ENCODE assay signal across 10 cellular contexts in genomic region chr2:37472959-37473358, GRCh38.
A peak's percentile ranks its signal among the peaks of the same experiment; 100 is the strongest.
DNase-seq lines count a peak whose midpoint lies in the region; ATAC-seq, FAIRE-seq and TF ChIP-seq lines count a peak whose summit lies in the region.
"Had no signal": no experiment of that assay in that cellular context is flagged by ENCODE, and none has a peak within 500 bp of the region (broad histone marks: within the 10 kb centered on the region; RNA-seq: fewer than 3 reads in every experiment).

No MANE protein-coding gene starts in this region.

- H2BK15ac ChIP-seq in mesendoderm (replicated peaks; ENCODE audit: low read depth): no peak overlapping the region

- H3K4me3 ChIP-seq in astrocyte of the spinal cord (ENCODE audit: low read depth, low read length) (no peak overlapping the region), mesendoderm (ENCODE audit: low read length) (no peak overlapping the region)

- H3K23ac ChIP-seq in mesendoderm (ENCODE audit: low read length): no peak overlapping the region

- H3K36me3 ChIP-seq in mesendoderm (ENCODE audit: control insufficient read depth, insufficient read depth, low read length): no peaks in the 10 kb centered on the region

- no peak overlapping the region for H3K27ac ChIP-seq in mesendoderm (ENCODE audit: low read depth, low read length)

- no peak overlapping the region for H2BK120ac ChIP-seq in mesendoderm (ENCODE audit: low read depth, low read length)

- no peak overlapping the region for H4K8ac ChIP-seq in mesendoderm (ENCODE audit: low read depth, low read length)

- H3K56ac ChIP-seq in mesendoderm (ENCODE audit: low read length): no peak overlapping the region

- no peak overlapping the region for H3K18ac ChIP-seq in mesendoderm (ENCODE audit: low read length)

- no peaks in the 10 kb centered on the region for H3K79me2 ChIP-seq in mesendoderm (ENCODE audit: control insufficient read depth, insufficient read depth, low read length)

- H3K4me2 ChIP-seq in mesendoderm (ENCODE audit: low read length): no peak overlapping the region

- WGBS in mesendoderm (ENCODE audit: extremely low coverage, insufficient coverage, low lambda C conversion rate): no CpG with 5 or more reads among the region's 2 CpGs

- H3K9ac ChIP-seq in mesendoderm (ENCODE audit: low read length): no peak overlapping the region

- H4K5ac ChIP-seq in mesendoderm (ENCODE audit: low read length): no peak overlapping the region

- in situ Hi-C loops in astrocyte of the spinal cord (cut with HindIII; ENCODE audit: low sequenced_read_pairs): no loop called here

- no peak overlapping the region for H2AK5ac ChIP-seq in mesendoderm (ENCODE audit: low read length)

- peaks cover 4% of the 10 kb centered on the region for H3K4me1 ChIP-seq in mesendoderm (ENCODE audit: control insufficient read depth, low read depth, low read length)

- no peaks in the 10 kb centered on the region for H3K27me3 ChIP-seq in mesendoderm (ENCODE audit: insufficient read depth, low read length, poor library complexity)

- no peak for TF ChIP-seq CTCF in astrocyte of the spinal cord (IDR thresholded peaks at IDR 0.05; ENCODE audit: low read depth, low read length)

- no peaks in the 10 kb centered on the region for H3K79me1 ChIP-seq in mesendoderm (ENCODE audit: low read length)

- DNase-seq in DMS79 (lab: John Stamatoyannopoulos, UW) (peak; percentile 94), NCI-H146 treated with DMSO at 0.1 percent for 48 hours (lab: John Stamatoyannopoulos, UW; ENCODE audit: unreplicated experiment) (peak; percentile 50), astrocyte of the spinal cord (ENCODE audit: low read depth, low spot score) (peak; percentile 64), mesendoderm (peak; percentile 49), frontal cortex (ENCODE audit: low spot score in 2 of 2) (no peak), NCI-H187 (lab: John Stamatoyannopoulos, UW) (no peak), GM19240 (ENCODE audit: insufficient read length, low spot score) (no peak)
- DNase-seq: DND-41, NCI-H526 had no signal

- FAIRE-seq in frontal cortex (lab: Jason Lieb, UNC): no peak

- no peak for ATAC-seq in HG02623 (IDR thresholded peaks at IDR 0.05; ENCODE audit: unreplicated experiment)

- no peak overlapping the region for H2BK5ac ChIP-seq in mesendoderm (ENCODE audit: low read length)

- no peak overlapping the region for H3K4ac ChIP-seq in mesendoderm (ENCODE audit: low read depth, low read length)

Comparison
In these comparisons a context has a peak if more than half of its experiments do, and no peak if none do; other contexts are left out.
1. DNase-seq: peak in DMS79 (single experiment), NCI-H146 treated with DMSO at 0.1 percent for 48 hours (single experiment), astrocyte of the spinal cord (single experiment) and mesendoderm (single experiment); none in frontal cortex (0 of 2), NCI-H187 (0 of 2) and GM19240 (single experiment).